Comparison of ENCODE assay signal across 18 cellular contexts in the genomic region with DNA sequence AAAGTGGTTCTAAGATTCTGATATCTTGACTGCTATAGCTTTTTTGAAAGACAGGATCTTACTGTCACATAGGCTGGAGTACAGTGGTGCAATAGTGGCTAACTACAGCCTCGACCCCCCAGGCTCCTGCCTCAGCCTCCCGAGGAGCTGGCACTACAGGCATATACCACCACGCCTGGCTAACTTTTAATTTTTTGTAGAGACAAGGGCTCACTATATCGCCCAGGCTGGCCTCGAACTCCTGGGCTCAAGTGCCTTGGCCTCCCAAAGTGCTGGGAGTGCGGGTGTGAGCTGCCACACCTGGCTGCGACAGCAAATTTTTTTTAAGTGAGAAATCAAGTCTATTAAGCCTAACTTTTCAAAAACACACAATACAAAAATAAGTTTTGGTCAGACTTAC.
A peak's percentile ranks its signal among the peaks of the same experiment; 100 is the strongest.
DNase-seq lines count a peak whose midpoint lies in the region; ATAC-seq, FAIRE-seq and TF ChIP-seq lines count a peak whose summit lies in the region.
"Had no signal": no experiment of that assay in that cellular context is flagged by ENCODE, and none has a peak within 500 bp of the region (broad histone marks: within the 10 kb centered on the region; RNA-seq: fewer than 3 reads in every experiment).

No MANE protein-coding gene starts in this region.

- H3K9me3 Mint-ChIP-seq in activated CD4-positive, alpha-beta T cell treated with anti-CD3 and anti-CD28 coated beads for 36 hours (ENCODE audit: low read depth) = no peaks in the 10 kb centered on the region
- H3K9me3 Mint-ChIP-seq in activated CD4-positive, alpha-beta T cell treated with anti-CD3 and anti-CD28 coated beads, Interleukin-2, amount 10 ng/mL, durations not matched to agents 7 days and 5 days = no peaks in the 10 kb centered on the region
- H3K9me3 Mint-ChIP-seq in mesothelial cell of epicardium = no peaks in the 10 kb centered on the region

- H3K27ac Mint-ChIP-seq in activated CD4-positive, alpha-beta T cell treated with anti-CD3 and anti-CD28 coated beads for 36 hours = peak overlapping the region; percentile 55
- H3K27ac Mint-ChIP-seq in activated CD4-positive, alpha-beta T cell treated with anti-CD3 and anti-CD28 coated beads, Interleukin-2, amount 10 ng/mL, durations not matched to agents 7 days and 5 days = no peak overlapping the region
- H3K27ac Mint-ChIP-seq in T-helper 17 cell (peak overlapping the region; percentile 39), mesothelial cell of epicardium (peak overlapping the region; percentile 99)

- H3K36me3 Mint-ChIP-seq in activated CD4-positive, alpha-beta T cell treated with anti-CD3 and anti-CD28 coated beads for 36 hours (ENCODE audit: low read depth) = no peaks in the 10 kb centered on the region
- no peaks in the 10 kb centered on the region for H3K36me3 Mint-ChIP-seq in activated CD4-positive, alpha-beta T cell treated with anti-CD3 and anti-CD28 coated beads, Interleukin-2, amount 10 ng/mL, durations not matched to agents 7 days and 5 days (ENCODE audit: low read depth)
- H3K36me3 Mint-ChIP-seq in T-helper 17 cell (ENCODE audit: low read depth) = no peaks in the 10 kb centered on the region
- no peaks in the 10 kb centered on the region for H3K36me3 Mint-ChIP-seq in mesothelial cell of epicardium

- H3K4me1 Mint-ChIP-seq in activated CD4-positive, alpha-beta T cell treated with anti-CD3 and anti-CD28 coated beads for 36 hours = peaks cover 47% of the 10 kb centered on the region
- peaks cover 26% of the 10 kb centered on the region for H3K4me1 Mint-ChIP-seq in activated CD4-positive, alpha-beta T cell treated with anti-CD3 and anti-CD28 coated beads, Interleukin-2, amount 10 ng/mL, durations not matched to agents 7 days and 5 days
- H3K4me1 Mint-ChIP-seq in T-helper 17 cell (peaks cover 29% of the 10 kb centered on the region), mesothelial cell of epicardium (peaks cover 80% of the 10 kb centered on the region)

- no peaks in the 10 kb centered on the region for H3K9me3 ChIP-seq in T-helper 17 cell (ENCODE audit: control insufficient read depth, low read length, poor library complexity, severe bottlenecking)
- H3K9me3 ChIP-seq: ascending aorta had no signal

- TF ChIP-seq CTCF in mesothelial cell of epicardium (IDR thresholded peaks at IDR 0.05; ENCODE audit: unreplicated experiment) = no peak

- intact Hi-C loops in activated CD4-positive, alpha-beta T cell treated with anti-CD3 and anti-CD28 coated beads for 36 hours (cut with DNase I, micrococcal nuclease) = no loop called here

- FAIRE-seq in H54 (lab: Jason Lieb, UNC) = no peak

- POLR2A ChIA-PET in activated CD4-positive, alpha-beta T cell treated with anti-CD3 and anti-CD28 coated beads for 36 hours (lab: Charles Lee) = no interaction called here
- POLR2A ChIA-PET in activated CD4-positive, alpha-beta T cell treated with anti-CD3 and anti-CD28 coated beads, Interleukin-2, amount 10 ng/mL, durations not matched to agents 7 days and 5 days (lab: Charles Lee) = no interaction called here

- TF ChIP-seq POLR2A in H54 (IDR thresholded peaks at IDR 0.05; ENCODE audit: low read depth, low read length) = no peak

- CTCF ChIA-PET in activated CD4-positive, alpha-beta T cell treated with anti-CD3 and anti-CD28 coated beads for 36 hours (lab: Charles Lee) = interaction anchor here (0.6 to 0.7 kb wide), 2 partner anchors 264 to 349 kb away, joined by 3 read pairs; no protein-coding TSS in a partner anchor
- CTCF ChIA-PET in activated CD4-positive, alpha-beta T cell treated with anti-CD3 and anti-CD28 coated beads, Interleukin-2, amount 10 ng/mL, durations not matched to agents 7 days and 5 days (lab: Charles Lee) = no interaction called here

- H3K27ac ChIP-seq in substantia nigra (ENCODE audit: low read depth, low read length, poor library complexity, severe bottlenecking) = peak overlapping the region; percentile 89
- H3K27ac ChIP-seq: 22Rv1, ascending aorta, coronary artery, PC-9 had no signal

- no peak overlapping the region for H3K4me3 Mint-ChIP-seq in activated CD4-positive, alpha-beta T cell treated with anti-CD3 and anti-CD28 coated beads for 36 hours
- no peak overlapping the region for H3K4me3 Mint-ChIP-seq in activated CD4-positive, alpha-beta T cell treated with anti-CD3 and anti-CD28 coated beads, Interleukin-2, amount 10 ng/mL, durations not matched to agents 7 days and 5 days
- H3K4me3 Mint-ChIP-seq in T-helper 17 cell = no peak overlapping the region
- no peak overlapping the region for H3K4me3 Mint-ChIP-seq in mesothelial cell of epicardium

- no peak for DNase-seq in activated CD4-positive, alpha-beta T cell treated with anti-CD3 and anti-CD28 coated beads for 36 hours
- no peak for DNase-seq in activated CD4-positive, alpha-beta T cell treated with anti-CD3 and anti-CD28 coated beads, Interleukin-2, amount 10 ng/mL, durations not matched to agents 7 days and 5 days
- DNase-seq in T-helper 17 cell (no peak), mesothelial cell of epicardium (ENCODE audit: low spot score in 2 of 2, unreplicated experiment in 2 of 2) (no peak), substantia nigra (lab: John Stamatoyannopoulos, UW) (no peak), H54 (ENCODE audit: insufficient read length, low spot score) (no peak), GDM1 (lab: John Stamatoyannopoulos, UW) (no peak), mucosa of gallbladder (ENCODE audit: low spot score) (no peak)
- DNase-seq: activated gamma-delta T cell treated with Interleukin-2 at 50 U/mL for 16 hours; DMS153; foreskin melanocyte; NCI-H1436; NCI-H82; PC-9; stimulated activated CD4-positive, alpha-beta T cell treated with anti-CD3 and anti-CD28 coated beads, Interleukin-2, amount 100 ng/mL, for 48 hours had no signal

- ATAC-seq in activated CD4-positive, alpha-beta T cell treated with anti-CD3 and anti-CD28 coated beads for 36 hours = no peak
- ATAC-seq in T-helper 17 cell = no peak

- no peaks in the 10 kb centered on the region for H3K27me3 Mint-ChIP-seq in activated CD4-positive, alpha-beta T cell treated with anti-CD3 and anti-CD28 coated beads for 36 hours
- H3K27me3 Mint-ChIP-seq in activated CD4-positive, alpha-beta T cell treated with anti-CD3 and anti-CD28 coated beads, Interleukin-2, amount 10 ng/mL, durations not matched to agents 7 days and 5 days = no peaks in the 10 kb centered on the region
- H3K27me3 Mint-ChIP-seq in T-helper 17 cell = no peaks in the 10 kb centered on the region
- no peaks in the 10 kb centered on the region for H3K27me3 Mint-ChIP-seq in mesothelial cell of epicardium (ENCODE audit: low read depth)
